In genomic region chr6:130027948-130028347, GRCh38 we compare ENCODE assay signal across 11 cellular contexts.
DNase-seq lines count a peak whose midpoint lies in the region; ATAC-seq lines count a peak whose summit lies in the region.
"Had no signal": no experiment of that assay in that cellular context is flagged by ENCODE, and none has a peak within 500 bp of the region (broad histone marks: within the 10 kb centered on the region; RNA-seq: fewer than 3 reads in every experiment).

No MANE protein-coding gene starts in this region.

- H3K4me1 Mint-ChIP-seq in activated naive CD4-positive, alpha-beta T cell treated with anti-CD3 and anti-CD28 coated beads, Interleukin-2, amount 50 U/mL, for 24 hours = peaks cover 87% of the 10 kb centered on the region
- H3K4me1 Mint-ChIP-seq in stimulated activated naive CD8-positive, alpha-beta T cell treated with anti-CD3 and anti-CD28 coated beads, Interleukin-15, amount 100 ng/mL, for 72 hours = peaks cover 87% of the 10 kb centered on the region

- no peak for DNase-seq in activated naive CD4-positive, alpha-beta T cell treated with anti-CD3 and anti-CD28 coated beads, Interleukin-2, amount 50 U/mL, for 16 hours
- DNase-seq in NAMALWA (ENCODE audit: low spot score) (peak; percentile 4), putamen (ENCODE audit: low spot score) (no peak), NCI-H748 (lab: John Stamatoyannopoulos, UW; ENCODE audit: unreplicated experiment) (no peak), NCI-H2227 (lab: John Stamatoyannopoulos, UW; ENCODE audit: unreplicated experiment) (no peak)
- no peak for DNase-seq in stimulated activated naive CD8-positive, alpha-beta T cell treated with anti-CD3 and anti-CD28 coated beads, Interleukin-15, amount 100 ng/mL, for 72 hours
- DNase-seq: GM23248, NCI-H2081 treated with DMSO at 0.1 percent for 48 hours, T-helper 9 cell had no signal

- peak overlapping the region; percentile 62 for H3K4me3 Mint-ChIP-seq in activated naive CD4-positive, alpha-beta T cell treated with anti-CD3 and anti-CD28 coated beads, Interleukin-2, amount 50 U/mL, for 24 hours
- peak overlapping the region; percentile 51 to 59 for H3K4me3 Mint-ChIP-seq in stimulated activated naive CD8-positive, alpha-beta T cell treated with anti-CD3 and anti-CD28 coated beads, Interleukin-15, amount 100 ng/mL, for 72 hours

- H3K27me3 Mint-ChIP-seq in activated naive CD4-positive, alpha-beta T cell treated with anti-CD3 and anti-CD28 coated beads, Interleukin-2, amount 50 U/mL, for 24 hours = no peaks in the 10 kb centered on the region
- H3K27me3 Mint-ChIP-seq in stimulated activated naive CD8-positive, alpha-beta T cell treated with anti-CD3 and anti-CD28 coated beads, Interleukin-15, amount 100 ng/mL, for 72 hours = no peaks in the 10 kb centered on the region

- H3K9me3 Mint-ChIP-seq in activated naive CD4-positive, alpha-beta T cell treated with anti-CD3 and anti-CD28 coated beads, Interleukin-2, amount 50 U/mL, for 24 hours = no peaks in the 10 kb centered on the region
- no peaks in the 10 kb centered on the region for H3K9me3 Mint-ChIP-seq in stimulated activated naive CD8-positive, alpha-beta T cell treated with anti-CD3 and anti-CD28 coated beads, Interleukin-15, amount 100 ng/mL, for 72 hours

- peak overlapping the region; percentile 82 for H3K27ac Mint-ChIP-seq in activated naive CD4-positive, alpha-beta T cell treated with anti-CD3 and anti-CD28 coated beads, Interleukin-2, amount 50 U/mL, for 24 hours
- H3K27ac Mint-ChIP-seq in stimulated activated naive CD8-positive, alpha-beta T cell treated with anti-CD3 and anti-CD28 coated beads, Interleukin-15, amount 100 ng/mL, for 72 hours = peak overlapping the region; percentile 46 to 69

- ATAC-seq in HG02763 (IDR thresholded peaks at IDR 0.05; ENCODE audit: unreplicated experiment) = peak; percentile 71
- ATAC-seq in stimulated activated naive CD8-positive, alpha-beta T cell treated with anti-CD3 and anti-CD28 coated beads, Interleukin-15, amount 100 ng/mL, for 72 hours = peak; percentile 75

- peaks cover 21% of the 10 kb centered on the region for H3K36me3 Mint-ChIP-seq in activated naive CD4-positive, alpha-beta T cell treated with anti-CD3 and anti-CD28 coated beads, Interleukin-2, amount 50 U/mL, for 24 hours
